19 cellular contexts compared by ENCODE assay signal in the genomic region with DNA sequence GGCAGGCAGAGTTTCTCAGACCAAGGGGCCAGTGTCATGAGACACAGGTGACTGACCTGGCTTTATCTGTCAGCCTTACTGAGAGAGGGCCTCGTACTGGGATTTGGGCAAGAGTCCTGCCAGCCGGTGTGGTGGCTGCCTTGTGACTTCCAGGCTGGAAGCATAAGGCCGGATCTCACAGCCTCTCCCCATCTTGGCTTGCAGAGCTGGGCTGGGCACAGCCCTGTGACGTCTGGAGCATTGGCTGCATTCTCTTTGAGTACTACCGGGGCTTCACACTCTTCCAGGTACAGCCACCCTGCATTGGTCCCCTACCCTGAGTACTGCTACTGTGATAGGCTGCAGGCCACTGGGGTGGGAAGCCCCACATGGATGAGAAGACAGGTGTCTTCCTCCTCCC. TPM values are rescaled to one million over a fixed set of nuclear protein-coding genes. Genes with fewer than 3 reads are reported as not detected.
A peak's percentile ranks its signal among the peaks of the same experiment; 100 is the strongest.
DNase-seq lines count a peak whose midpoint lies in the region; ATAC-seq, FAIRE-seq and TF ChIP-seq lines count a peak whose summit lies in the region.
"Had no signal": no experiment of that assay in that cellular context is flagged by ENCODE, and none has a peak within 500 bp of the region (broad histone marks: within the 10 kb centered on the region; RNA-seq: fewer than 3 reads in every experiment).

No MANE protein-coding gene starts in this region.

- no peaks in the 10 kb centered on the region for H3K27me3 ChIP-seq in naive thymus-derived CD4-positive, alpha-beta T cell (ENCODE audit: control insufficient read depth in 2 of 2, insufficient read depth in 2 of 2, low read length in 2 of 2)
- H3K27me3 ChIP-seq: cardiac muscle cell, hepatocyte, pancreas, tibial nerve had no signal

- H3K4me3 ChIP-seq in naive thymus-derived CD4-positive, alpha-beta T cell (ENCODE audit: low read length): no peak overlapping the region
- H3K4me3 ChIP-seq: cardiac muscle cell, hepatocyte, mucosa of descending colon, pancreas, tibial nerve had no signal

- peak overlapping the region; percentile 60 for H3K27ac Mint-ChIP-seq in T-helper 2 cell treated with Interferon-gamma antibody and Interleukin-4, amounts not matched to agents 5 μg/mL and 100 μg/mL, for 36 hours
- H3K27ac Mint-ChIP-seq in activated CD8-positive, alpha-beta T cell treated with anti-CD3 and anti-CD28 coated beads for 36 hours: peak overlapping the region; percentile 80
- H3K27ac Mint-ChIP-seq in naive thymus-derived CD4-positive, alpha-beta T cell: peak overlapping the region in 6 of 9 donors; percentile 19 to 79 (median 60)

- POLR2A ChIA-PET in activated CD8-positive, alpha-beta T cell treated with anti-CD3 and anti-CD28 coated beads for 36 hours (lab: Charles Lee): interaction anchor here (1.0 to 1.3 kb wide), 5 partner anchors 9 to 160 kb away, joined by 3 to 5 read pairs (median 3); a partner anchor contains a TSS
- POLR2A ChIA-PET in naive thymus-derived CD4-positive, alpha-beta T cell (lab: Charles Lee): interaction anchor here (1.0 to 1.8 kb wide), 2 partner anchors 12 to 13 kb away, joined by 3 to 6 read pairs; a partner anchor contains a TSS

- peaks cover 23 to 99% (median 38%) of the 10 kb centered on the region in 3 experiments for H3K36me3 ChIP-seq in naive thymus-derived CD4-positive, alpha-beta T cell (ENCODE audit: control insufficient read depth in 2 of 3, insufficient read depth in 3 of 3, low read length in 3 of 3)

- H3K36me3 Mint-ChIP-seq in T-helper 2 cell treated with Interferon-gamma antibody and Interleukin-4, amounts not matched to agents 5 μg/mL and 100 μg/mL, for 36 hours (ENCODE audit: low read depth): peaks cover 57% of the 10 kb centered on the region
- H3K36me3 Mint-ChIP-seq in activated CD8-positive, alpha-beta T cell treated with anti-CD3 and anti-CD28 coated beads for 36 hours (ENCODE audit: low read depth): peaks cover 56% of the 10 kb centered on the region
- H3K36me3 Mint-ChIP-seq in naive thymus-derived CD4-positive, alpha-beta T cell: peaks cover 0 to 32% (median 6%) of the 10 kb centered on the region in 5 donors

- CTCF ChIA-PET in activated CD8-positive, alpha-beta T cell treated with anti-CD3 and anti-CD28 coated beads for 36 hours (lab: Charles Lee): interaction anchor here (1.2 to 6.9 kb wide), 3 partner anchors 8 to 255 kb away, joined by 4 to 79 read pairs (median 5); no protein-coding TSS in a partner anchor
- CTCF ChIA-PET in naive thymus-derived CD4-positive, alpha-beta T cell (lab: Charles Lee): interaction anchor here (0.6 to 1.3 kb wide), 2 partner anchors 14 kb away, joined by 3 to 4 read pairs; no protein-coding TSS in a partner anchor

- no peaks in the 10 kb centered on the region for H3K27me3 Mint-ChIP-seq in T-helper 2 cell treated with Interferon-gamma antibody and Interleukin-4, amounts not matched to agents 5 μg/mL and 100 μg/mL, for 36 hours (ENCODE audit: low read depth)
- H3K27me3 Mint-ChIP-seq in activated CD8-positive, alpha-beta T cell treated with anti-CD3 and anti-CD28 coated beads for 36 hours: no peaks in the 10 kb centered on the region
- H3K27me3 Mint-ChIP-seq in naive thymus-derived CD4-positive, alpha-beta T cell: no peaks in the 10 kb centered on the region
- H3K27me3 Mint-ChIP-seq: effector memory CD8-positive, alpha-beta T cell had no signal

- ATAC-seq in activated CD8-positive, alpha-beta T cell treated with anti-CD3 and anti-CD28 coated beads for 36 hours: no peak
- ATAC-seq in naive thymus-derived CD4-positive, alpha-beta T cell: no peak
- no peak for ATAC-seq in GM21447 (IDR thresholded peaks at IDR 0.05; ENCODE audit: unreplicated experiment)

- intact Hi-C loops in activated CD8-positive, alpha-beta T cell treated with anti-CD3 and anti-CD28 coated beads for 36 hours (cut with micrococcal nuclease): no loop called here
- intact Hi-C loops in naive thymus-derived CD4-positive, alpha-beta T cell (cut with micrococcal nuclease): no loop called here

- no peak for DNase-seq in T-helper 2 cell treated with Interferon-gamma antibody and Interleukin-4, amounts not matched to agents 5 μg/mL and 100 μg/mL, for 36 hours (ENCODE audit: low spot score)
- DNase-seq in T-helper 2 cell (no peak), D721Med (ENCODE audit: insufficient read length, low spot score) (peak; percentile 2), NCI-H524 (lab: John Stamatoyannopoulos, UW) (no peak), RKO (ENCODE audit: low spot score) (no peak)
- no peak for DNase-seq in activated CD8-positive, alpha-beta T cell treated with anti-CD3 and anti-CD28 coated beads for 36 hours
- DNase-seq in naive thymus-derived CD4-positive, alpha-beta T cell: no peak
- DNase-seq: 8988T; effector memory CD8-positive, alpha-beta T cell; NCI-H774; stimulated activated CD4-positive, alpha-beta T cell treated with anti-CD3 and anti-CD28 coated beads, Interleukin-4, amount 100 ng/mL, for 24 hours; stimulated activated CD8-positive, alpha-beta memory T cell treated with anti-CD3 and anti-CD28 coated beads, Interleukin-4, amount 100 ng/mL, for 48 hours had no signal

- no peaks in the 10 kb centered on the region for H3K9me3 Mint-ChIP-seq in T-helper 2 cell treated with Interferon-gamma antibody and Interleukin-4, amounts not matched to agents 5 μg/mL and 100 μg/mL, for 36 hours
- no peaks in the 10 kb centered on the region for H3K9me3 Mint-ChIP-seq in activated CD8-positive, alpha-beta T cell treated with anti-CD3 and anti-CD28 coated beads for 36 hours
- H3K9me3 Mint-ChIP-seq in naive thymus-derived CD4-positive, alpha-beta T cell: no peaks in the 10 kb centered on the region
- H3K9me3 Mint-ChIP-seq: effector memory CD8-positive, alpha-beta T cell had no signal

- H3K4me3 Mint-ChIP-seq in T-helper 2 cell treated with Interferon-gamma antibody and Interleukin-4, amounts not matched to agents 5 μg/mL and 100 μg/mL, for 36 hours: no peak overlapping the region
- H3K4me3 Mint-ChIP-seq in activated CD8-positive, alpha-beta T cell treated with anti-CD3 and anti-CD28 coated beads for 36 hours: no peak overlapping the region
- H3K4me3 Mint-ChIP-seq in naive thymus-derived CD4-positive, alpha-beta T cell: no peak overlapping the region
- H3K4me3 Mint-ChIP-seq: effector memory CD8-positive, alpha-beta T cell had no signal

- no peak overlapping the region for H3K27ac ChIP-seq in naive thymus-derived CD4-positive, alpha-beta T cell (ENCODE audit: low read depth, low read length)
- H3K27ac ChIP-seq: C4-2B, hepatocyte, pancreas had no signal

- H3K4me1 ChIP-seq in naive thymus-derived CD4-positive, alpha-beta T cell (ENCODE audit: control insufficient read depth in 2 of 2, insufficient read depth in 2 of 2, low read length in 2 of 2): no peaks in the 10 kb centered on the region
- H3K4me1 ChIP-seq: pancreas, tibial nerve had no signal

- no peak for TF ChIP-seq CTCF in D721Med (IDR thresholded peaks at IDR 0.05; ENCODE audit: insufficient read depth, missing control alignments)
- no peak for TF ChIP-seq CTCF in activated CD8-positive, alpha-beta T cell treated with anti-CD3 and anti-CD28 coated beads for 36 hours (IDR thresholded peaks at IDR 0.05)

- no peaks in the 10 kb centered on the region for H3K4me1 Mint-ChIP-seq in T-helper 2 cell treated with Interferon-gamma antibody and Interleukin-4, amounts not matched to agents 5 μg/mL and 100 μg/mL, for 36 hours (ENCODE audit: low read depth)
- H3K4me1 Mint-ChIP-seq in activated CD8-positive, alpha-beta T cell treated with anti-CD3 and anti-CD28 coated beads for 36 hours (ENCODE audit: low read depth): peaks cover 31% of the 10 kb centered on the region
- peaks cover 0 to 17% (median 12%) of the 10 kb centered on the region in 7 donors for H3K4me1 Mint-ChIP-seq in naive thymus-derived CD4-positive, alpha-beta T cell

- no peaks in the 10 kb centered on the region for H3K9me3 ChIP-seq in naive thymus-derived CD4-positive, alpha-beta T cell (ENCODE audit: control insufficient read depth in 2 of 3, low read length in 3 of 3)
- H3K9me3 ChIP-seq: mucosa of descending colon, pancreas, tibial nerve had no signal

- no peak for FAIRE-seq in D721Med (lab: Jason Lieb, UNC)
- FAIRE-seq: pancreas had no signal

RNA-seq across cellular contexts. Expression of a gene that starts 12.1 kb away (rescaled TPM):
- 100 to 1,000 TPM; 159 to 168 TPM for total RNA-seq in activated CD8-positive, alpha-beta T cell treated with anti-CD3 and anti-CD28 coated beads for 36 hours
- total RNA-seq in naive thymus-derived CD4-positive, alpha-beta T cell: 100 to 1,000 TPM; 131 to 273 (median 177) TPM
- polyA plus RNA-seq in naive thymus-derived CD4-positive, alpha-beta T cell: 100 to 1,000 TPM in 1 of 2 donors, 10 to 100 TPM in 1; 57.8 to 104 TPM
